In genomic region chr21:18548249-18548648, GRCh38 we compare ENCODE assay signal across 16 cellular contexts.
DNase-seq lines count a peak whose midpoint lies in the region; FAIRE-seq and TF ChIP-seq lines count a peak whose summit lies in the region.
"Had no signal": no experiment of that assay in that cellular context is flagged by ENCODE, and none has a peak within 500 bp of the region (broad histone marks: within the 10 kb centered on the region; RNA-seq: fewer than 3 reads in every experiment).

No MANE protein-coding gene starts in this region.

- H3K4me3 ChIP-seq in kidney (ENCODE audit: low read length in 2 of 2): no peak overlapping the region
- H3K4me3 ChIP-seq: BLaER1, GM23338 had no signal

- no peaks in the 10 kb centered on the region for H3K4me1 ChIP-seq in kidney (ENCODE audit: control insufficient read depth in 1 of 2, insufficient read depth in 1 of 2, low read depth in 1 of 2, low read length in 2 of 2)
- H3K4me1 ChIP-seq: BLaER1 had no signal

- no peaks in the 10 kb centered on the region for H3K36me3 ChIP-seq in kidney (ENCODE audit: control insufficient read depth in 1 of 2, insufficient read depth in 2 of 2, low read length in 2 of 2)
- H3K36me3 ChIP-seq: BLaER1 had no signal

- FAIRE-seq in A204.1 (lab: Jason Lieb, UNC) (peak; percentile 83), TTC549 (lab: Jason Lieb, UNC) (peak; percentile 61), endometrium (lab: Jason Lieb, UNC) (peak; percentile 60), kidney (lab: Jason Lieb, UNC) (peak; percentile 27)
- FAIRE-seq: GM12891, HepG2 had no signal

- no peaks in the 10 kb centered on the region for H3K9me3 ChIP-seq in kidney (ENCODE audit: control insufficient read depth in 1 of 2, low read length in 2 of 2)
- H3K9me3 ChIP-seq: BLaER1 had no signal

- intact Hi-C loops in kidney (cut with DNase I): no loop called here

- DNase-seq in kidney (no peak), NCI-H187 (lab: John Stamatoyannopoulos, UW) (no peak), NCI-H82 treated with DMSO at 0.1 percent for 48 hours (lab: John Stamatoyannopoulos, UW; ENCODE audit: unreplicated experiment) (no peak), COLO668 (lab: John Stamatoyannopoulos, UW; ENCODE audit: unreplicated experiment) (no peak)
- DNase-seq: Calu3; CD4-positive, alpha-beta memory T cell; DMS79 treated with DMSO at 0.1 percent for 48 hours; H9 had no signal

- no peak overlapping the region for H3K9ac ChIP-seq in kidney (ENCODE audit: low read length in 2 of 2)
- H3K9ac ChIP-seq: BLaER1 had no signal

- H3K27ac ChIP-seq in kidney (ENCODE audit: low read depth in 2 of 2, low read length in 2 of 2): no peak overlapping the region
- H3K27ac ChIP-seq: 22Rv1, BLaER1 had no signal

- TF ChIP-seq CTCF in kidney (IDR thresholded peaks at IDR 0.05; ENCODE audit: borderline replicate concordance, extremely low read depth, insufficient read depth): no peak
